1 cellular context compared by ENCODE assay signal in genomic region chr16:79351927-79352326, GRCh38.
TF ChIP-seq lines count a peak whose summit lies in the region.

No MANE protein-coding gene starts in this region.

TF ChIP-seq in H1, 55 proteins besides CTCF, POLR2A, EP300 and RAD21 (continued from another document):
- TF ChIP-seq, protein P1, sequence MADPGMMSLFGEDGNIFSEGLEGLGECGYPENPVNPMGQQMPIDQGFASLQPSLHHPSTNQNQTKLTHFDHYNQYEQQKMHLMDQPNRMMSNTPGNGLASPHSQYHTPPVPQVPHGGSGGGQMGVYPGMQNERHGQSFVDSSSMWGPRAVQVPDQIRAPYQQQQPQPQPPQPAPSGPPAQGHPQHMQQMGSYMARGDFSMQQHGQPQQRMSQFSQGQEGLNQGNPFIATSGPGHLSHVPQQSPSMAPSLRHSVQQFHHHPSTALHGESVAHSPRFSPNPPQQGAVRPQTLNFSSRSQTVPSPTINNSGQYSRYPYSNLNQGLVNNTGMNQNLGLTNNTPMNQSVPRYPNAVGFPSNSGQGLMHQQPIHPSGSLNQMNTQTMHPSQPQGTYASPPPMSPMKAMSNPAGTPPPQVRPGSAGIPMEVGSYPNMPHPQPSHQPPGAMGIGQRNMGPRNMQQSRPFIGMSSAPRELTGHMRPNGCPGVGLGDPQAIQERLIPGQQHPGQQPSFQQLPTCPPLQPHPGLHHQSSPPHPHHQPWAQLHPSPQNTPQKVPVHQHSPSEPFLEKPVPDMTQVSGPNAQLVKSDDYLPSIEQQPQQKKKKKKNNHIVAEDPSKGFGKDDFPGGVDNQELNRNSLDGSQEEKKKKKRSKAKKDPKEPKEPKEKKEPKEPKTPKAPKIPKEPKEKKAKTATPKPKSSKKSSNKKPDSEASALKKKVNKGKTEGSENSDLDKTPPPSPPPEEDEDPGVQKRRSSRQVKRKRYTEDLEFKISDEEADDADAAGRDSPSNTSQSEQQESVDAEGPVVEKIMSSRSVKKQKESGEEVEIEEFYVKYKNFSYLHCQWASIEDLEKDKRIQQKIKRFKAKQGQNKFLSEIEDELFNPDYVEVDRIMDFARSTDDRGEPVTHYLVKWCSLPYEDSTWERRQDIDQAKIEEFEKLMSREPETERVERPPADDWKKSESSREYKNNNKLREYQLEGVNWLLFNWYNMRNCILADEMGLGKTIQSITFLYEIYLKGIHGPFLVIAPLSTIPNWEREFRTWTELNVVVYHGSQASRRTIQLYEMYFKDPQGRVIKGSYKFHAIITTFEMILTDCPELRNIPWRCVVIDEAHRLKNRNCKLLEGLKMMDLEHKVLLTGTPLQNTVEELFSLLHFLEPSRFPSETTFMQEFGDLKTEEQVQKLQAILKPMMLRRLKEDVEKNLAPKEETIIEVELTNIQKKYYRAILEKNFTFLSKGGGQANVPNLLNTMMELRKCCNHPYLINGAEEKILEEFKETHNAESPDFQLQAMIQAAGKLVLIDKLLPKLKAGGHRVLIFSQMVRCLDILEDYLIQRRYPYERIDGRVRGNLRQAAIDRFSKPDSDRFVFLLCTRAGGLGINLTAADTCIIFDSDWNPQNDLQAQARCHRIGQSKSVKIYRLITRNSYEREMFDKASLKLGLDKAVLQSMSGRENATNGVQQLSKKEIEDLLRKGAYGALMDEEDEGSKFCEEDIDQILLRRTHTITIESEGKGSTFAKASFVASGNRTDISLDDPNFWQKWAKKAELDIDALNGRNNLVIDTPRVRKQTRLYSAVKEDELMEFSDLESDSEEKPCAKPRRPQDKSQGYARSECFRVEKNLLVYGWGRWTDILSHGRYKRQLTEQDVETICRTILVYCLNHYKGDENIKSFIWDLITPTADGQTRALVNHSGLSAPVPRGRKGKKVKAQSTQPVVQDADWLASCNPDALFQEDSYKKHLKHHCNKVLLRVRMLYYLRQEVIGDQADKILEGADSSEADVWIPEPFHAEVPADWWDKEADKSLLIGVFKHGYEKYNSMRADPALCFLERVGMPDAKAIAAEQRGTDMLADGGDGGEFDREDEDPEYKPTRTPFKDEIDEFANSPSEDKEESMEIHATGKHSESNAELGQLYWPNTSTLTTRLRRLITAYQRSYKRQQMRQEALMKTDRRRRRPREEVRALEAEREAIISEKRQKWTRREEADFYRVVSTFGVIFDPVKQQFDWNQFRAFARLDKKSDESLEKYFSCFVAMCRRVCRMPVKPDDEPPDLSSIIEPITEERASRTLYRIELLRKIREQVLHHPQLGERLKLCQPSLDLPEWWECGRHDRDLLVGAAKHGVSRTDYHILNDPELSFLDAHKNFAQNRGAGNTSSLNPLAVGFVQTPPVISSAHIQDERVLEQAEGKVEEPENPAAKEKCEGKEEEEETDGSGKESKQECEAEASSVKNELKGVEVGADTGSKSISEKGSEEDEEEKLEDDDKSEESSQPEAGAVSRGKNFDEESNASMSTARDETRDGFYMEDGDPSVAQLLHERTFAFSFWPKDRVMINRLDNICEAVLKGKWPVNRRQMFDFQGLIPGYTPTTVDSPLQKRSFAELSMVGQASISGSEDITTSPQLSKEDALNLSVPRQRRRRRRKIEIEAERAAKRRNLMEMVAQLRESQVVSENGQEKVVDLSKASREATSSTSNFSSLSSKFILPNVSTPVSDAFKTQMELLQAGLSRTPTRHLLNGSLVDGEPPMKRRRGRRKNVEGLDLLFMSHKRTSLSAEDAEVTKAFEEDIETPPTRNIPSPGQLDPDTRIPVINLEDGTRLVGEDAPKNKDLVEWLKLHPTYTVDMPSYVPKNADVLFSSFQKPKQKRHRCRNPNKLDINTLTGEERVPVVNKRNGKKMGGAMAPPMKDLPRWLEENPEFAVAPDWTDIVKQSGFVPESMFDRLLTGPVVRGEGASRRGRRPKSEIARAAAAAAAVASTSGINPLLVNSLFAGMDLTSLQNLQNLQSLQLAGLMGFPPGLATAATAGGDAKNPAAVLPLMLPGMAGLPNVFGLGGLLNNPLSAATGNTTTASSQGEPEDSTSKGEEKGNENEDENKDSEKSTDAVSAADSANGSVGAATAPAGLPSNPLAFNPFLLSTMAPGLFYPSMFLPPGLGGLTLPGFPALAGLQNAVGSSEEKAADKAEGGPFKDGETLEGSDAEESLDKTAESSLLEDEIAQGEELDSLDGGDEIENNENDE (IDR thresholded peaks at IDR 0.05; ENCODE audit: insufficient replicate concordance, low read length): no peak
- no peak for TF ChIP-seq NANOG (IDR thresholded peaks at IDR 0.05; ENCODE audit: insufficient read depth, low read depth, low read length, poor library complexity, severe bottlenecking)
- no peak for TF ChIP-seq CBX5 (IDR thresholded peaks at IDR 0.05; ENCODE audit: low read depth, low read length)
- TF ChIP-seq SP1 (IDR thresholded peaks at IDR 0.05; ENCODE audit: low read depth, low read length): no peak
- no peak for TF ChIP-seq BRCA1 (IDR thresholded peaks at IDR 0.05; ENCODE audit: low read depth, low read length)
- TF ChIP-seq, protein P2, sequence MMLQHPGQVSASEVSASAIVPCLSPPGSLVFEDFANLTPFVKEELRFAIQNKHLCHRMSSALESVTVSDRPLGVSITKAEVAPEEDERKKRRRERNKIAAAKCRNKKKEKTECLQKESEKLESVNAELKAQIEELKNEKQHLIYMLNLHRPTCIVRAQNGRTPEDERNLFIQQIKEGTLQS (IDR thresholded peaks at IDR 0.05; ENCODE audit: insufficient read depth, low read depth, low read length): no peak
- TF ChIP-seq SIX5 (IDR thresholded peaks at IDR 0.05; ENCODE audit: low read depth, low read length): no peak
- no peak for TF ChIP-seq TCF12 (IDR thresholded peaks at IDR 0.05; ENCODE audit: low read depth, low read length)
